9 cellular contexts compared by ENCODE assay signal in genomic region chr6:154410619-154411044, GRCh38.
A peak's percentile ranks its signal among the peaks of the same experiment; 100 is the strongest.
DNase-seq lines count a peak whose midpoint lies in the region; TF ChIP-seq lines count a peak whose summit lies in the region.
"Had no signal": no experiment of that assay in that cellular context is flagged by ENCODE, and none has a peak within 500 bp of the region (broad histone marks: within the 10 kb centered on the region; RNA-seq: fewer than 3 reads in every experiment).

No MANE protein-coding gene starts in this region.

- H3K4me3 ChIP-seq in astrocyte of the spinal cord (ENCODE audit: low read depth, low read length) = no peak overlapping the region
- H3K4me3 ChIP-seq: BLaER1 had no signal

- no peak for TF ChIP-seq CTCF in astrocyte of the spinal cord (IDR thresholded peaks at IDR 0.05; ENCODE audit: low read depth, low read length)

- DNase-seq in NCI-H1105 treated with DMSO at 0.1 percent for 48 hours (lab: John Stamatoyannopoulos, UW) (peak; percentile 41), NCI-H1105 (lab: John Stamatoyannopoulos, UW) (no peak), Kasumi-1 (lab: John Stamatoyannopoulos, UW) (peak; percentile 44 to 66), astrocyte of the spinal cord (ENCODE audit: low read depth, low spot score) (peak; percentile 98), islet precursor cell (peak; percentile 61), NCI-H748 treated with DMSO at 0.1 percent for 48 hours (lab: John Stamatoyannopoulos, UW) (no peak), GM19238 (ENCODE audit: insufficient read length, low spot score) (no peak)
- peak; percentile 22 to 46 (median 36) for DNase-seq in stimulated activated CD4-positive, alpha-beta T cell treated with anti-CD3 and anti-CD28 coated beads, TNF-alpha, amount 100 ng/mL, for 48 hours (ENCODE audit: low read depth in 3 of 3)

- in situ Hi-C loops in astrocyte of the spinal cord (cut with HindIII; ENCODE audit: low sequenced_read_pairs) = no loop called here

Comparison
In these comparisons a context has a peak if more than half of its experiments do, and no peak if none do; other contexts are left out.
1. DNase-seq: peak in NCI-H1105 treated with DMSO at 0.1 percent for 48 hours (single experiment), Kasumi-1 (2 of 2), astrocyte of the spinal cord (single experiment), islet precursor cell (single experiment) and stimulated activated CD4-positive, alpha-beta T cell treated with anti-CD3 and anti-CD28 coated beads, TNF-alpha, amount 100 ng/mL, for 48 hours (3 of 3); none in NCI-H1105 (single experiment), NCI-H748 treated with DMSO at 0.1 percent for 48 hours (single experiment) and GM19238 (single experiment).